In genomic region chr1:162676767-162677166, GRCh38 we compare ENCODE assay signal across 18 cellular contexts. TPM values are rescaled to one million over a fixed set of nuclear protein-coding genes. Genes with fewer than 3 reads are reported as not detected.
DNase-seq lines count a peak whose midpoint lies in the region; ATAC-seq, FAIRE-seq and TF ChIP-seq lines count a peak whose summit lies in the region.
"Had no signal": no experiment of that assay in that cellular context is flagged by ENCODE, and none has a peak within 500 bp of the region (broad histone marks: within the 10 kb centered on the region; RNA-seq: fewer than 3 reads in every experiment).

No MANE protein-coding gene starts in this region.

- peak; percentile 29 for DNase-seq in brain pericyte (ENCODE audit: low read depth, low spot score)
- peak in 1 of 2 donors; percentile 43 for DNase-seq in heart right ventricle
- no peak for DNase-seq in sciatic nerve (ENCODE audit: low spot score)
- DNase-seq in D721Med (ENCODE audit: insufficient read length, low spot score) = no peak
- no peak for DNase-seq in activated CD4-positive, alpha-beta memory T cell treated with anti-CD3 and anti-CD28 coated beads, Interleukin-2, amount 10 ng/mL, durations not matched to agents 7 days and 5 days
- DNase-seq in mesenteric fat pad (ENCODE audit: low spot score) = no peak
- DNase-seq: activated CD4-positive, alpha-beta T cell treated with anti-CD3 and anti-CD28 coated beads for 1 hour; activated gamma-delta T cell treated with Interleukin-2 at 50 U/mL for 16 hours; CD4-positive, alpha-beta memory T cell; lower lobe of right lung; NCI-H1694; nephron progenitor cell; SIG-M5; stimulated activated CD4-positive, alpha-beta T cell treated with anti-CD3 and anti-CD28 coated beads, Interleukin-4, amount 100 ng/mL, for 4 hours; upper lobe of right lung had no signal

- H3K9me3 Mint-ChIP-seq in activated CD4-positive, alpha-beta memory T cell treated with anti-CD3 and anti-CD28 coated beads, Interleukin-2, amount 10 ng/mL, durations not matched to agents 7 days and 5 days = no peaks in the 10 kb centered on the region

- H3K27me3 Mint-ChIP-seq in activated CD4-positive, alpha-beta memory T cell treated with anti-CD3 and anti-CD28 coated beads, Interleukin-2, amount 10 ng/mL, durations not matched to agents 7 days and 5 days = no peaks in the 10 kb centered on the region

- TF ChIP-seq CTCF in heart right ventricle (IDR thresholded peaks at IDR 0.05) (no peak), D721Med (IDR thresholded peaks at IDR 0.05; ENCODE audit: insufficient read depth, missing control alignments) (no peak)

- no peaks in the 10 kb centered on the region for H3K36me3 ChIP-seq in heart right ventricle
- H3K36me3 ChIP-seq: lower lobe of right lung, upper lobe of right lung had no signal

- H3K27ac ChIP-seq in heart right ventricle = peak overlapping the region in 4 of 10 donors; percentile 6 to 62 (median 20)
- H3K27ac ChIP-seq: lower lobe of right lung, upper lobe of right lung had no signal

- peak; percentile 99 for FAIRE-seq in A204.1 (lab: Jason Lieb, UNC)
- FAIRE-seq in D721Med (lab: Jason Lieb, UNC) = no peak

- CTCF ChIA-PET in activated CD4-positive, alpha-beta memory T cell treated with anti-CD3 and anti-CD28 coated beads, Interleukin-2, amount 10 ng/mL, durations not matched to agents 7 days and 5 days (lab: Charles Lee) = no interaction called here

- H3K4me1 ChIP-seq in heart right ventricle = peaks cover 6 to 58% (median 38%) of the 10 kb centered on the region in 9 donors
- H3K4me1 ChIP-seq: upper lobe of right lung had no signal

- H3K36me3 Mint-ChIP-seq in activated CD4-positive, alpha-beta memory T cell treated with anti-CD3 and anti-CD28 coated beads, Interleukin-2, amount 10 ng/mL, durations not matched to agents 7 days and 5 days (ENCODE audit: low read depth) = no peaks in the 10 kb centered on the region

- intact Hi-C loops in heart right ventricle (cut with DNase I) (loop anchor here in 3 of 10 donors (5.0 kb wide), 2 partner anchors 34 to 44 kb away; partner anchors contain the start of gene DDR2 (in 2 of the 3)), sciatic nerve (cut with DNase I) (no loop called here)

- H3K9me3 ChIP-seq in heart right ventricle = peaks cover 0 to 3% (median 0%) of the 10 kb centered on the region in 11 donors
- H3K9me3 ChIP-seq: lower lobe of right lung, upper lobe of right lung had no signal

- H3K4me3 ChIP-seq in heart right ventricle = peak overlapping the region in 3 of 10 donors; percentile 5 to 10 (median 5)
- H3K4me3 ChIP-seq: lower lobe of right lung, upper lobe of right lung had no signal

- no peak overlapping the region for H3K27ac Mint-ChIP-seq in activated CD4-positive, alpha-beta memory T cell treated with anti-CD3 and anti-CD28 coated beads, Interleukin-2, amount 10 ng/mL, durations not matched to agents 7 days and 5 days
- H3K27ac Mint-ChIP-seq: CD4-positive, alpha-beta memory T cell; nephron progenitor cell; T-helper 2 cell treated with Interferon-gamma antibody and Interleukin-4, amounts not matched to agents 5 μg/mL and 100 μg/mL, for 36 hours had no signal

- H3K27me3 ChIP-seq in heart right ventricle = no peaks in the 10 kb centered on the region
- H3K27me3 ChIP-seq: upper lobe of right lung had no signal

- 39 to 47% methylated on average over 7 of the region's 7 CpGs for WGBS in heart right ventricle, 2 donors

- POLR2A ChIA-PET in activated CD4-positive, alpha-beta memory T cell treated with anti-CD3 and anti-CD28 coated beads, Interleukin-2, amount 10 ng/mL, durations not matched to agents 7 days and 5 days (lab: Charles Lee) = no interaction called here

- peak; percentile 28 to 71 (median 44) for ATAC-seq in heart right ventricle
- ATAC-seq in sciatic nerve = peak; percentile 75
- no peak for ATAC-seq in GM18861 (IDR thresholded peaks at IDR 0.05; ENCODE audit: unreplicated experiment)
- ATAC-seq: lower lobe of right lung, upper lobe of right lung had no signal

- no peaks in the 10 kb centered on the region for H3K4me1 Mint-ChIP-seq in activated CD4-positive, alpha-beta memory T cell treated with anti-CD3 and anti-CD28 coated beads, Interleukin-2, amount 10 ng/mL, durations not matched to agents 7 days and 5 days
- H3K4me1 Mint-ChIP-seq: CD4-positive, alpha-beta memory T cell had no signal

- H3K4me3 Mint-ChIP-seq in activated CD4-positive, alpha-beta memory T cell treated with anti-CD3 and anti-CD28 coated beads, Interleukin-2, amount 10 ng/mL, durations not matched to agents 7 days and 5 days = no peak overlapping the region
- H3K4me3 Mint-ChIP-seq: CD4-positive, alpha-beta memory T cell; nephron progenitor cell; T-helper 2 cell treated with Interferon-gamma antibody and Interleukin-4, amounts not matched to agents 5 μg/mL and 100 μg/mL, for 36 hours had no signal

RNA-seq across cellular contexts. Expression of gene DDR2, which starts 44.5 kb away (rescaled TPM):
- total RNA-seq in heart right ventricle (10 to 100 TPM; 16.1 to 32.0 (median 22.9) TPM), sciatic nerve (132 TPM), mesenteric fat pad (187 TPM)
- polyA plus RNA-seq in heart right ventricle = 1 to 10 TPM; 5.1 to 9.3 TPM
- under 1 TPM; 0.15 to 0.18 TPM for total RNA-seq in activated CD4-positive, alpha-beta memory T cell treated with anti-CD3 and anti-CD28 coated beads, Interleukin-2, amount 10 ng/mL, durations not matched to agents 7 days and 5 days

Comparison
In these comparisons a context has a peak if more than half of its experiments do, and no peak if none do; other contexts are left out.
1. RNA of gene DDR2, which starts 44.5 kb away (total RNA-seq): 187 TPM in mesenteric fat pad (single experiment), 132 TPM in sciatic nerve (single experiment) and 16.1 to 32.0 TPM in heart right ventricle; 0.15 to 0.18 TPM in activated CD4-positive, alpha-beta memory T cell treated with anti-CD3 and anti-CD28 coated beads, Interleukin-2, amount 10 ng/mL, durations not matched to agents 7 days and 5 days; every median in the first group is over 10 times any median in the second.